11 cellular contexts compared by ENCODE assay signal in genomic region chr15:39641187-39641889, GRCh38.
DNase-seq lines count a peak whose midpoint lies in the region; ATAC-seq, FAIRE-seq and TF ChIP-seq lines count a peak whose summit lies in the region.
"Had no signal": no experiment of that assay in that cellular context is flagged by ENCODE, and none has a peak within 500 bp of the region (broad histone marks: within the 10 kb centered on the region; RNA-seq: fewer than 3 reads in every experiment).

No MANE protein-coding gene starts in this region.

- no peaks in the 10 kb centered on the region for H4K20me1 ChIP-seq in K562 (replicated peaks; ENCODE audit: control insufficient read depth, insufficient read depth, low read length)

- H3K4me1 ChIP-seq in K562 (replicated peaks in 1 of 2; ENCODE audit: control insufficient read depth in 2 of 2, insufficient read depth in 2 of 2, low read length in 2 of 2) (peaks cover 0 to 6% of the 10 kb centered on the region in 2 experiments; a peak in 1 of 5 replicates), mucosa of descending colon (ENCODE audit: low read depth) (peaks cover 42% of the 10 kb centered on the region)

- no peak overlapping the region for H2AFZ ChIP-seq in K562 (ENCODE audit: low read depth, low read length)

- H3K4me3 ChIP-seq in K562 (no peak overlapping the region), mucosa of descending colon (no peak overlapping the region)
- H3K4me3 ChIP-seq: lung had no signal

- in situ Hi-C loops in K562 (cut with MboI) = no loop called here

- no peaks in the 10 kb centered on the region for H3K9me1 ChIP-seq in K562 (ENCODE audit: control insufficient read depth, insufficient read depth, low read length)

- POLR2A ChIA-PET in K562 (lab: Yijun Ruan, JAX) = interaction anchor here (0.7 to 1.0 kb wide), 3 partner anchors 9 to 393 kb away, joined by 3 read pairs; no protein-coding TSS in a partner anchor

- H3K27me3 ChIP-seq in K562 (ENCODE audit: control insufficient read depth in 2 of 2, insufficient read depth in 2 of 2, low read length in 2 of 2) = peaks cover 20 to 21% of the 10 kb centered on the region in 2 experiments

- ATAC-seq in K562 = no peak
- ATAC-seq in mucosa of descending colon = peak; percentile 88
- no peak for ATAC-seq in GM19452 (IDR thresholded peaks at IDR 0.05; ENCODE audit: unreplicated experiment)

- H3K36me3 ChIP-seq in K562 (ENCODE audit: control insufficient read depth, insufficient read depth, low read length) (no peaks in the 10 kb centered on the region), mucosa of descending colon (ENCODE audit: low read depth) (no peaks in the 10 kb centered on the region)

- H3K27ac ChIP-seq in K562 (ENCODE audit: extremely low read depth, low read depth, low read length) = no peak overlapping the region

- no peaks in the 10 kb centered on the region for H3K79me2 ChIP-seq in K562 (ENCODE audit: control insufficient read depth, insufficient read depth, low read length)

- BruUV-seq in K562 (replicated peaks; lab: Mats Ljungman, UMichigan) = no TSS peak

- no peaks in the 10 kb centered on the region for H3K9me3 ChIP-seq in K562 (replicated peaks; ENCODE audit: control insufficient read depth, insufficient read depth, low read depth, low read length)
- no peaks in the 10 kb centered on the region for H3K9me3 ChIP-seq in mucosa of descending colon

- CTCF ChIA-PET in K562 (lab: Yijun Ruan, JAX; ENCODE audit: low intra/inter-chr PET ratio) = no interaction called here

- intact Hi-C loops in K562 (cut with micrococcal nuclease) = no loop called here
- intact Hi-C loops in mucosa of descending colon (cut with DNase I, micrococcal nuclease) = no loop called here

- TF ChIP-seq RAD21 in K562 (CRISPR knock-in tag; conservative IDR thresholded peaks at IDR 0.05 in 1 of 2, IDR thresholded peaks at IDR 0.05 in 1 of 2) = no peak

- TF ChIP-seq EP300 in K562 (IDR thresholded peaks at IDR 0.05; ENCODE audit: low read length) = no peak

- WGBS in K562 (ENCODE audit: insufficient coverage, low coverage, missing lambda C conversion rate) = 5% methylated on average over 11 of the region's 11 CpGs

- no peak overlapping the region for H3K9ac ChIP-seq in K562 (ENCODE audit: insufficient read depth in 1 of 2, low read depth in 2 of 2, low read length in 2 of 2)

- no peak for TF ChIP-seq CTCF in K562 (IDR thresholded peaks at IDR 0.05 in 2 of 3, conservative IDR thresholded peaks at IDR 0.05 in 1 of 3; ENCODE audit: insufficient read depth in 2 of 3, low read depth in 1 of 3, low read length in 3 of 3)
- TF ChIP-seq CTCF in mucosa of descending colon (IDR thresholded peaks at IDR 0.05) = peak; percentile 9

- TF ChIP-seq POLR2A in K562 (conservative IDR thresholded peaks at IDR 0.05) = no peak

- FAIRE-seq in K562 (lab: Jason Lieb, UNC) = no peak
- FAIRE-seq: D721Med had no signal

- H3K4me2 ChIP-seq in K562 (ENCODE audit: insufficient read depth, low read length) = no peak overlapping the region

- DNase-seq in DMS53 (lab: John Stamatoyannopoulos, UW) = peak; percentile 19
- peak; percentile 53 for DNase-seq in NCI-H1092 treated with DMSO at 0.1 percent for 48 hours (lab: John Stamatoyannopoulos, UW)
- DNase-seq in K562 (ENCODE audit: extremely low read depth in 1 of 4, low spot score in 3 of 4) = no peak
- peak in 1 of 3 donors; percentile 86 for DNase-seq in mucosa of descending colon
- no peak for DNase-seq in NCI-H1417 (lab: John Stamatoyannopoulos, UW)
- no peak for DNase-seq in ecto neural progenitor cell (ENCODE audit: low spot score)
- DNase-seq in NAMALWA (ENCODE audit: low spot score) = no peak
- DNase-seq: NCI-H510A treated with DMSO at 0.1 percent for 48 hours had no signal

TF ChIP-seq in K562, 482 proteins besides CTCF, POLR2A, EP300 and RAD21:
- TF ChIP-seq HDAC6 (IDR thresholded peaks at IDR 0.05; ENCODE audit: low read depth, low read length) (no peak), ZNF224 (CRISPR knock-in tag; IDR thresholded peaks at IDR 0.05) (no peak), CEBPZ (IDR thresholded peaks at IDR 0.05; ENCODE audit: borderline replicate concordance, low read depth, low read length) (no peak), MEIS2 (IDR thresholded peaks at IDR 0.05; ENCODE audit: partially characterized antibody) (peak; percentile 52), PPARD (CRISPR knock-in tag; IDR thresholded peaks at IDR 0.05) (no peak), CTCFL (IDR thresholded peaks at IDR 0.05; ENCODE audit: borderline replicate concordance, insufficient read depth, low read depth, low read length, poor library complexity, severe bottlenecking) (no peak), ZNF146 (CRISPR knock-in tag; IDR thresholded peaks at IDR 0.05; ENCODE audit: unreplicated experiment) (no peak), ZNF274 (IDR thresholded peaks at IDR 0.05; ENCODE audit: borderline replicate concordance, low read depth, low read length) (no peak), FOSL1 (tag; conservative IDR thresholded peaks at IDR 0.05) (peak; percentile 33; the same call in 1 of the 2 replicates), EWSR1 (IDR thresholded peaks at IDR 0.05; ENCODE audit: borderline replicate concordance, low read depth, partially characterized antibody) (no peak), ZNF165 (CRISPR knock-in tag; IDR thresholded peaks at IDR 0.05; ENCODE audit: borderline replicate concordance) (no peak), TAF15 (IDR thresholded peaks at IDR 0.05; ENCODE audit: low read depth, low read length) (no peak), SETDB1 (IDR thresholded peaks at IDR 0.05; ENCODE audit: low read length) (no peak), JUND (IDR thresholded peaks at IDR 0.05; ENCODE audit: borderline replicate concordance, low read depth, low read length) (peak; percentile 7; the same call in 1 of the 2 replicates), JUND (tag; IDR thresholded peaks at IDR 0.05; ENCODE audit: borderline replicate concordance, low read depth, low read length) (no peak), CBFB (CRISPR knock-in tag; IDR thresholded peaks at IDR 0.05) (no peak), ATF3 (IDR thresholded peaks at IDR 0.05) (peak; percentile 44; the same call in 1 of the 2 replicates), ATF3 (CRISPR knock-in tag; conservative IDR thresholded peaks at IDR 0.05) (no peak), HES1 (IDR thresholded peaks at IDR 0.05; ENCODE audit: low read depth) (no peak), CEBPG (CRISPR knock-in tag; IDR thresholded peaks at IDR 0.05) (no peak), CEBPG (tag; conservative IDR thresholded peaks at IDR 0.05 in 1 of 2, IDR thresholded peaks at IDR 0.05 in 1 of 2) (peak in 1 of 2 experiments; percentile 36; a peak in 2 of 4 replicates)

Comparison
In these comparisons a context has a peak if more than half of its experiments do, and no peak if none do; other contexts are left out.
1. DNase-seq: peak in DMS53 (single experiment) and NCI-H1092 treated with DMSO at 0.1 percent for 48 hours (single experiment); none in K562 (0 of 4), NCI-H1417 (0 of 3), ecto neural progenitor cell (single experiment) and NAMALWA (single experiment).